ENCODE assay signal across 13 cellular contexts in genomic region chr6:99177736-99178135, GRCh38.
DNase-seq lines count a peak whose midpoint lies in the region; ATAC-seq and TF ChIP-seq lines count a peak whose summit lies in the region.
"Had no signal": no experiment of that assay in that cellular context is flagged by ENCODE, and none has a peak within 500 bp of the region (broad histone marks: within the 10 kb centered on the region; RNA-seq: fewer than 3 reads in every experiment).

No MANE protein-coding gene starts in this region.

- H3K27me3 ChIP-seq in HCT116 (ENCODE audit: insufficient read depth, low read length) (no peaks in the 10 kb centered on the region), PC-9 (ENCODE audit: insufficient read depth, low read depth) (no peaks in the 10 kb centered on the region)

- H3F3A ChIP-seq in PC-9 (ENCODE audit: insufficient read depth, low read depth), result peaks cover 14% of the 10 kb centered on the region

- no peak overlapping the region for H3K9ac ChIP-seq in HCT116 (ENCODE audit: low read length)

- intact Hi-C loops in HCT116 (cut with micrococcal nuclease), result no loop called here
- intact Hi-C loops in PC-9 (cut with micrococcal nuclease; ENCODE audit: unreplicated experiment), result no loop called here

- BruUV-seq in HCT116 (replicated peaks; lab: Mats Ljungman, UMichigan), result no TSS peak
- BruUV-seq in PC-9 (replicated peaks; lab: Mats Ljungman, UMichigan), result no TSS peak

- H3K79me2 ChIP-seq in HCT116 (ENCODE audit: insufficient read depth, low read length), result no peaks in the 10 kb centered on the region
- H3K79me2 ChIP-seq in PC-9 (ENCODE audit: low read depth), result no peaks in the 10 kb centered on the region

- TF ChIP-seq CTCF in HCT116 (IDR thresholded peaks at IDR 0.05 in 2 of 3, conservative IDR thresholded peaks at IDR 0.05 in 1 of 3; ENCODE audit: borderline replicate concordance in 1 of 3, insufficient read depth in 1 of 3, low read depth in 2 of 3, low read length in 2 of 3) (no peak), PC-9 (conservative IDR thresholded peaks at IDR 0.05) (no peak)

- CTCF ChIA-PET in HCT116 (lab: Charles Lee) (no interaction called here), PC-9 (lab: Charles Lee) (interaction anchor here (0.7 kb wide), 1 partner anchor 42 kb away, joined by 3 read pairs; no protein-coding TSS in a partner anchor)

- H3K27ac ChIP-seq in HCT116 (ENCODE audit: low read depth, low read length) (no peak overlapping the region), PC-9 (peak overlapping the region; percentile 61), epithelial cell of prostate (peak overlapping the region; percentile 31), caudate nucleus (ENCODE audit: low read depth, low read length) (no peak overlapping the region)

- H3K4me3 ChIP-seq in HCT116 (replicated peaks in 1 of 2; ENCODE audit: low read depth in 1 of 2, low read length in 2 of 2) (no peak overlapping the region), PC-9 (peak overlapping the region; percentile 40; the same call in 1 of the 2 replicates)
- H3K4me3 ChIP-seq: HAP-1 had no signal

- no peak for TF ChIP-seq POLR2A in HCT116 (IDR thresholded peaks at IDR 0.05; ENCODE audit: borderline replicate concordance, extremely low read depth, insufficient read depth, insufficient read length)

- no peak for TF ChIP-seq RAD21 in HCT116 (IDR thresholded peaks at IDR 0.05; ENCODE audit: low read depth)

- H4K20me1 ChIP-seq in HCT116 (ENCODE audit: insufficient read depth) (no peaks in the 10 kb centered on the region), PC-9 (ENCODE audit: insufficient read depth) (no peaks in the 10 kb centered on the region)

- H3K9me2 ChIP-seq in HCT116 (ENCODE audit: insufficient read depth) (no peaks in the 10 kb centered on the region), PC-9 (ENCODE audit: insufficient read depth) (no peaks in the 10 kb centered on the region)

- H3K36me3 ChIP-seq in HCT116 (ENCODE audit: control insufficient read depth in 1 of 2, insufficient read depth in 2 of 2, low read length in 2 of 2), result no peaks in the 10 kb centered on the region
- 0 out of 2 replicates have a peak, but pooled peaks cover 7% of the 10 kb centered on the region for H3K36me3 ChIP-seq in PC-9 (ENCODE audit: low read depth)
- H3K36me3 ChIP-seq: HAP-1 had no signal

- POLR2A ChIA-PET in HCT116 (lab: Charles Lee), result no interaction called here
- POLR2A ChIA-PET in PC-9 (lab: Charles Lee; ENCODE audit: unreplicated experiment), result no interaction called here

- H3K9me3 ChIP-seq in HCT116 (ENCODE audit: control insufficient read depth in 1 of 2, insufficient read depth in 1 of 2, low read depth in 1 of 2, low read length in 2 of 2), result peaks cover 0 to 8% of the 10 kb centered on the region in 2 experiments; a peak in 3 of 4 replicates
- peaks cover 40% of the 10 kb centered on the region for H3K9me3 ChIP-seq in PC-9 (ENCODE audit: insufficient read depth, low read depth)
- H3K9me3 ChIP-seq: HAP-1 had no signal

- peak overlapping the region; percentile 52 for H3K4me2 ChIP-seq in HCT116 (ENCODE audit: low read length)
- peak overlapping the region; percentile 74 for H3K4me2 ChIP-seq in PC-9

- ATAC-seq in HCT116, result no peak

- H2AFZ ChIP-seq in HCT116 (ENCODE audit: low read depth, low read length, poor library complexity, severe bottlenecking) (peak overlapping the region; percentile 39), PC-9 (no peak overlapping the region)

- H3K4me1 ChIP-seq in HCT116 (ENCODE audit: control insufficient read depth in 1 of 2, insufficient read depth in 2 of 2, low read length in 2 of 2) (peaks cover 0 to 15% of the 10 kb centered on the region in 2 experiments; a peak in 2 of 4 replicates), PC-9 (replicated peaks; ENCODE audit: insufficient read depth) (peaks cover 26% of the 10 kb centered on the region)
- H3K4me1 ChIP-seq: HAP-1 had no signal

- RAD21 ChIA-PET in HCT116 (lab: Charles Lee; ENCODE audit: low non-redundant PET in 1 of 2, low total read pairs in 2 of 2, uncharacterized antibody in 2 of 2, unreplicated experiment in 2 of 2), result interaction anchor here in 1 of 2 experiments (0.7 kb wide), 1 partner anchor 1009 kb away, joined by 3 read pairs; no protein-coding TSS in a partner anchor

- no peak for DNase-seq in HCT116 (ENCODE audit: low read depth, low spot score)
- DNase-seq in PC-9, result peak in 1 of 2 experiments; percentile 42
- no peak for DNase-seq in epithelial cell of prostate (ENCODE audit: low read depth, low spot score)
- no peak for DNase-seq in caudate nucleus (lab: John Stamatoyannopoulos, UW)
- DNase-seq in amygdala (lab: John Stamatoyannopoulos, UW), result no peak
- DNase-seq in NK-92 (lab: John Stamatoyannopoulos, UW; ENCODE audit: unreplicated experiment), result no peak
- DNase-seq: C1 segment of cervical spinal cord; CD4-positive, alpha-beta memory T cell; COR-L47; DMS153; DND-41; GOT3 had no signal

TF ChIP-seq in HCT116, 20 proteins besides CTCF, POLR2A, EP300 and RAD21:
- TF ChIP-seq EGR1 (IDR thresholded peaks at IDR 0.05; ENCODE audit: low read depth) (no peak), ZNF274 (IDR thresholded peaks at IDR 0.05; ENCODE audit: low read depth, low read length) (no peak), JUND (IDR thresholded peaks at IDR 0.05) (no peak), TCF7L2 (IDR thresholded peaks at IDR 0.05; ENCODE audit: borderline replicate concordance, extremely low read depth, insufficient read depth, insufficient read length) (no peak), CBX3 (IDR thresholded peaks at IDR 0.05; ENCODE audit: low read depth) (no peak), FOSL1 (IDR thresholded peaks at IDR 0.05; ENCODE audit: low read depth) (no peak), MAX (IDR thresholded peaks at IDR 0.05) (no peak), CEBPB (IDR thresholded peaks at IDR 0.05; ENCODE audit: low read depth) (no peak), ELF1 (IDR thresholded peaks at IDR 0.05; ENCODE audit: borderline replicate concordance, low read depth) (no peak), YY1 (IDR thresholded peaks at IDR 0.05; ENCODE audit: extremely low read depth, insufficient replicate concordance, low read depth, low read length) (no peak), SRF (IDR thresholded peaks at IDR 0.05; ENCODE audit: low read depth) (no peak)

Comparison
In these comparisons a context has a peak if more than half of its experiments do, and no peak if none do; other contexts are left out.
1. H3K27ac ChIP-seq: peak in PC-9 (single experiment) and epithelial cell of prostate (single experiment); none in HCT116 (single experiment) and caudate nucleus (single experiment).